Comparison of ENCODE assay signal across 14 cellular contexts in genomic region chr2:28648147-28648546, GRCh38.
DNase-seq lines count a peak whose midpoint lies in the region; ATAC-seq and TF ChIP-seq lines count a peak whose summit lies in the region.
"Had no signal": no experiment of that assay in that cellular context is flagged by ENCODE, and none has a peak within 500 bp of the region (broad histone marks: within the 10 kb centered on the region; RNA-seq: fewer than 3 reads in every experiment).

No MANE protein-coding gene starts in this region.

- intact Hi-C loops in Right ventricle myocardium inferior (cut with DNase I) (no loop called here), cardiac septum (cut with DNase I) (no loop called here), upper lobe of right lung (cut with DNase I) (no loop called here)

- H3K27ac ChIP-seq in mucosa of rectum (ENCODE audit: low read depth in 2 of 2, low read length in 2 of 2) (peak overlapping the region; percentile 28 to 53), upper lobe of right lung (no peak overlapping the region)

- H3K9ac ChIP-seq in endocrine pancreas (ENCODE audit: control insufficient read depth, insufficient read depth, low read length) (no peak overlapping the region), mucosa of rectum (ENCODE audit: low read depth in 1 of 2, low read length in 2 of 2) (peak overlapping the region in 1 of 2 donors; percentile 3)

- peak; percentile 51 for ATAC-seq in Right ventricle myocardium inferior
- ATAC-seq in upper lobe of right lung, result peak; percentile 64
- ATAC-seq: left lobe of liver had no signal

- DNase-seq in Right ventricle myocardium inferior (ENCODE audit: missing footprints), result no peak
- DNase-seq in cardiac septum (ENCODE audit: low spot score), result no peak
- no peak for DNase-seq in upper lobe of right lung
- no peak for DNase-seq in retina
- no peak for DNase-seq in NK-92 (lab: John Stamatoyannopoulos, UW; ENCODE audit: unreplicated experiment)
- DNase-seq in NCI-H1694 treated with DMSO at 0.1 percent for 48 hours (lab: John Stamatoyannopoulos, UW), result no peak
- DNase-seq: activated CD4-positive, alpha-beta T cell treated with anti-CD3 and anti-CD28 coated beads for 4 hours; DMS53; HFFc6; occipital lobe; stimulated activated CD4-positive, alpha-beta T cell treated with anti-CD3 and anti-CD28 coated beads, Interleukin-15, amount 100 ng/mL, for 24 hours had no signal

- no peaks in the 10 kb centered on the region for H3K9me3 ChIP-seq in endocrine pancreas (ENCODE audit: control insufficient read depth, low read length)
- H3K9me3 ChIP-seq in mucosa of rectum (ENCODE audit: control insufficient read depth in 2 of 2, low read length in 2 of 2), result no peaks in the 10 kb centered on the region
- H3K9me3 ChIP-seq in upper lobe of right lung, result no peaks in the 10 kb centered on the region

- H3K27me3 ChIP-seq in endocrine pancreas (ENCODE audit: control insufficient read depth, insufficient read depth, low read length) (no peaks in the 10 kb centered on the region), mucosa of rectum (ENCODE audit: control insufficient read depth in 2 of 2, insufficient read depth in 2 of 2, low read length in 2 of 2) (no peaks in the 10 kb centered on the region), upper lobe of right lung (no peaks in the 10 kb centered on the region)

- H3K36me3 ChIP-seq in endocrine pancreas (ENCODE audit: control insufficient read depth, insufficient read depth, low read length), result no peaks in the 10 kb centered on the region
- H3K36me3 ChIP-seq in mucosa of rectum (ENCODE audit: control insufficient read depth in 2 of 2, insufficient read depth in 2 of 2, low read length in 2 of 2), result no peaks in the 10 kb centered on the region
- no peaks in the 10 kb centered on the region for H3K36me3 ChIP-seq in upper lobe of right lung

- H3K4me1 ChIP-seq in endocrine pancreas (ENCODE audit: control insufficient read depth, insufficient read depth, low read length) (peaks cover 5% of the 10 kb centered on the region), mucosa of rectum (ENCODE audit: control insufficient read depth in 2 of 2, insufficient read depth in 2 of 2, low read length in 2 of 2) (peaks cover 14 to 41% of the 10 kb centered on the region in 2 donors), upper lobe of right lung (peaks cover 5% of the 10 kb centered on the region)

- no peak for TF ChIP-seq CTCF in upper lobe of right lung (IDR thresholded peaks at IDR 0.05)

- H3K4me3 ChIP-seq in endocrine pancreas (ENCODE audit: control insufficient read depth, insufficient read depth, low read length), result peak overlapping the region; percentile 35
- H3K4me3 ChIP-seq in mucosa of rectum (ENCODE audit: low read length in 2 of 2), result peak overlapping the region in 1 of 2 donors; percentile 8
- no peak overlapping the region for H3K4me3 ChIP-seq in upper lobe of right lung
